14 cellular contexts compared by ENCODE assay signal in the genomic region with DNA sequence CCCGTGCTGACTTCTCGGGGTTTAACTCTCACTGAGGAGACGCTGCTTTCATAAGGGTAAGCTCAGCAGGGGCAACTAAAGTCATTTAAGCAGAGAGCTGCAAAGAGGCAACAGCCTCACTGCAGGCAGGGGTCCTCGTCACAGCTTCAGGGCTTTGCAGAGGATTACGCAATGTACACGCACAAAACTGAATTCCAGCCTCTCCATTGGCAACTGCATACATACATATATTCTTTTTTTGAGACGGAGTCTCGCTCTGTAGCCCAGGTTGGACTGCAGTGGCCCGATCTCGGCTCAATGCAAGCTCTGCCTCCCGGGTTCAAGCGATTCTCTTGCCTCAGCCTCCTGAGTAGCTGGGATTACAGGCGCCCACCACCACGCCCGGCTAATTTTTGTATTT. TPM values are rescaled to one million over a fixed set of nuclear protein-coding genes. Genes with fewer than 3 reads are reported as not detected.
DNase-seq lines count a peak whose midpoint lies in the region; ATAC-seq and TF ChIP-seq lines count a peak whose summit lies in the region.
"Had no signal": no experiment of that assay in that cellular context is flagged by ENCODE, and none has a peak within 500 bp of the region (broad histone marks: within the 10 kb centered on the region; RNA-seq: fewer than 3 reads in every experiment).

No MANE protein-coding gene starts in this region.

- H3K9me3 ChIP-seq in BLaER1: no peaks in the 10 kb centered on the region
- H3K9me3 ChIP-seq: gastroesophageal sphincter, upper lobe of left lung had no signal

- no peak overlapping the region for H3K9ac ChIP-seq in BLaER1

- H3F3A ChIP-seq in GM23338 (replicated peaks; ENCODE audit: low read depth): peaks cover 10% of the 10 kb centered on the region; the same call in 1 of the 2 replicates

- ATAC-seq in GM23338: peak; percentile 8; the same call in 2 of the 3 replicates
- ATAC-seq: gastroesophageal sphincter had no signal

- no peaks in the 10 kb centered on the region for H3K27me3 ChIP-seq in BLaER1
- no peaks in the 10 kb centered on the region for H3K27me3 ChIP-seq in GM23338 (ENCODE audit: insufficient read depth)
- H3K27me3 ChIP-seq: gastroesophageal sphincter, upper lobe of left lung had no signal

- no peak overlapping the region for H3K27ac ChIP-seq in BLaER1
- peak overlapping the region; percentile 50; the same call in 1 of the 2 replicates for H3K27ac ChIP-seq in GM23338 (ENCODE audit: low read depth)

- peaks cover 10% of the 10 kb centered on the region for H3K27me3 Mint-ChIP-seq in GM23338 (ENCODE audit: insufficient read depth, low read depth, poor library complexity)
- no peaks in the 10 kb centered on the region for H3K27me3 Mint-ChIP-seq in mesothelial cell of epicardium (ENCODE audit: low read depth)

- intact Hi-C loops in head of caudate nucleus (cut with DNase I): loop anchor here (10.0 kb wide), 1 partner anchor 90 kb away; the partner anchor contains the start of gene PTK6

- H3K4me1 Mint-ChIP-seq in GM23338: peaks cover 23% of the 10 kb centered on the region
- H3K4me1 Mint-ChIP-seq in mesothelial cell of epicardium: peaks cover 13% of the 10 kb centered on the region

- H3K9me3 Mint-ChIP-seq in GM23338: no peaks in the 10 kb centered on the region
- H3K9me3 Mint-ChIP-seq in mesothelial cell of epicardium: no peaks in the 10 kb centered on the region

- 0 out of 4 replicates have a peak, but pooled peaks of 1 of the 2 experiments have one; percentile 6 for TF ChIP-seq CTCF in GM23338 (conservative IDR thresholded peaks at IDR 0.05; ENCODE audit: low read depth in 2 of 2)
- TF ChIP-seq CTCF in foreskin fibroblast (IDR thresholded peaks at IDR 0.05; ENCODE audit: low read depth, low read length): no peak
- TF ChIP-seq CTCF in mesothelial cell of epicardium (IDR thresholded peaks at IDR 0.05; ENCODE audit: unreplicated experiment): no peak

- H3K36me3 ChIP-seq in BLaER1: peaks cover 20% of the 10 kb centered on the region
- H3K36me3 ChIP-seq in GM23338 (ENCODE audit: insufficient read depth): no peaks in the 10 kb centered on the region

- H3K4me3 ChIP-seq in BLaER1 (no peak overlapping the region), GM23338 (no peak overlapping the region), foreskin fibroblast (ENCODE audit: low read depth in 1 of 2, low read length in 2 of 2) (no peak overlapping the region)
- H3K4me3 ChIP-seq: gastroesophageal sphincter, lung, upper lobe of left lung had no signal

- H3K36me3 Mint-ChIP-seq in GM23338 (ENCODE audit: low read depth): peaks cover 3% of the 10 kb centered on the region; the same call in 1 of the 3 replicates
- peaks cover 2% of the 10 kb centered on the region for H3K36me3 Mint-ChIP-seq in mesothelial cell of epicardium

- DNase-seq in GM23338 (ENCODE audit: low spot score) (peak; percentile 53), SK-MEL-5 (ENCODE audit: low read depth, low spot score) (peak; percentile 37), foreskin fibroblast (peak; percentile 34 to 69), anterior cingulate cortex (lab: John Stamatoyannopoulos, UW) (no peak), mesothelial cell of epicardium (ENCODE audit: low spot score in 2 of 2, unreplicated experiment in 2 of 2) (no peak), head of caudate nucleus (no peak), NAMALWA (ENCODE audit: low spot score) (no peak)
- DNase-seq: activated T-cell treated with anti-CD3 and anti-CD28 coated beads, Interleukin-2, amount 50 U/mL, for 48 hours; Karpas-422; NK-92 treated with Interleukin-12 subunit alpha and Interleukin-12 subunit beta, amount 100 ng/mL, for 24 hours; upper lobe of left lung had no signal

- H3K79me2 ChIP-seq in GM23338 (replicated peaks; ENCODE audit: insufficient read depth): peaks cover 60% of the 10 kb centered on the region

- peaks cover 16% of the 10 kb centered on the region for H4K20me1 ChIP-seq in BLaER1
- H4K20me1 ChIP-seq in GM23338 (replicated peaks; ENCODE audit: insufficient read depth): no peaks in the 10 kb centered on the region

- H3K4me1 ChIP-seq in BLaER1 (peaks cover 75% of the 10 kb centered on the region), GM23338 (ENCODE audit: insufficient read depth) (peaks cover 3% of the 10 kb centered on the region; the same call in 1 of the 2 replicates)

- H3K27ac Mint-ChIP-seq in GM23338: 0 out of 2 replicates have a peak overlapping the region, but pooled peaks have one; percentile 47
- no peak overlapping the region for H3K27ac Mint-ChIP-seq in mesothelial cell of epicardium

- no peaks in the 10 kb centered on the region for H3K9me2 ChIP-seq in GM23338 (ENCODE audit: insufficient read depth)

- no peak overlapping the region for H3K4me3 Mint-ChIP-seq in GM23338
- H3K4me3 Mint-ChIP-seq in mesothelial cell of epicardium: no peak overlapping the region

- H2AFZ ChIP-seq in GM23338: no peak overlapping the region

- in situ Hi-C loops in SK-MEL-5 (cut with HindIII; ENCODE audit: low pct_unique_long_range_greater_than_20kb, low sequenced_read_pairs): no loop called here

- H3K4me2 ChIP-seq in BLaER1: peak overlapping the region; percentile 92
- no peak overlapping the region for H3K4me2 ChIP-seq in GM23338

TF ChIP-seq in GM23338, 12 proteins besides CTCF, POLR2A, EP300 and RAD21 (continues in another document):
- TF ChIP-seq EZH2 (IDR thresholded peaks at IDR 0.05; ENCODE audit: low read depth, unreplicated experiment) (no peak), STAT1 (IDR thresholded peaks at IDR 0.05; ENCODE audit: unreplicated experiment) (no peak), CREB1 (CRISPR knock-in tag; IDR thresholded peaks at IDR 0.05; ENCODE audit: low read depth) (no peak), NANOG (IDR thresholded peaks at IDR 0.05; ENCODE audit: borderline replicate concordance) (no peak), REST (IDR thresholded peaks at IDR 0.05; ENCODE audit: unreplicated experiment) (no peak), EZH2phosphoT487 (IDR thresholded peaks at IDR 0.05; ENCODE audit: unreplicated experiment) (no peak)

RNA-seq across cellular contexts. Expression of gene GMEB2, which starts 2.4 kb away (rescaled TPM):
- total RNA-seq in GM23338 (2014; rRNA removed; shearing (Covaris generic)): 19.3 and 20.6 TPM in 2 replicates
- polyA plus RNA-seq in GM23338 (2016; fragmentation: Nextera tagmentation; extraction: Ambion mirVana): 4.4 and 4.9 TPM in 2 replicates
- total RNA-seq in SK-MEL-5 (2014; rRNA removed; shearing (Covaris generic)): 8.5 and 10.5 TPM in 2 replicates
- 14.8 and 22.5 TPM in 2 replicates for polyA plus RNA-seq in SK-MEL-5 (2015; cell fraction: cytosol; rRNA removed)
- 17.0 and 24.3 TPM in 2 replicates for polyA plus RNA-seq in SK-MEL-5 (2015; cell fraction: nucleus; rRNA removed)
- 16.1 to 17.2 TPM (median 17.0 TPM) in 3 replicates for total RNA-seq in mesothelial cell of epicardium

RNA-seq across cellular contexts. Expression of gene STMN3, which starts 28.7 kb away (rescaled TPM):
- 42.7 and 61.3 TPM in 2 replicates for total RNA-seq in GM23338 (2014; rRNA removed; shearing (Covaris generic))
- polyA plus RNA-seq in GM23338 (2016; fragmentation: Nextera tagmentation; extraction: Ambion mirVana): 28.6 and 29.7 TPM in 2 replicates
- total RNA-seq in SK-MEL-5 (2014; rRNA removed; shearing (Covaris generic)): 34.2 TPM in 2 replicates
- 39.0 and 43.4 TPM in 2 replicates for polyA plus RNA-seq in SK-MEL-5 (2015; cell fraction: cytosol; rRNA removed)
- 32.7 and 34.1 TPM in 2 replicates for polyA plus RNA-seq in SK-MEL-5 (2015; cell fraction: nucleus; rRNA removed)
- 29.9 to 34.1 TPM (median 32.1 TPM) in 3 replicates for total RNA-seq in mesothelial cell of epicardium

RNA-seq across cellular contexts. Expression of gene RTEL1, which starts 33.6 kb away (rescaled TPM):
- total RNA-seq in GM23338 (2014; rRNA removed; shearing (Covaris generic)): 26.5 and 34.5 TPM in 2 replicates
- 13.5 and 14.2 TPM in 2 replicates for polyA plus RNA-seq in GM23338 (2016; fragmentation: Nextera tagmentation; extraction: Ambion mirVana)
- total RNA-seq in SK-MEL-5 (2014; rRNA removed; shearing (Covaris generic)): 8.4 and 12.5 TPM in 2 replicates
- 15.2 and 16.2 TPM in 2 replicates for polyA plus RNA-seq in SK-MEL-5 (2015; cell fraction: cytosol; rRNA removed)
- 62.5 and 121 TPM in 2 replicates for polyA plus RNA-seq in SK-MEL-5 (2015; cell fraction: nucleus; rRNA removed)
- total RNA-seq in mesothelial cell of epicardium: 38.7 to 45.2 TPM (median 42.2 TPM) in 3 replicates

RNA-seq across cellular contexts. Expression of gene HELZ2, which starts 50.4 kb away (rescaled TPM):
- total RNA-seq in GM23338 (2014; rRNA removed; shearing (Covaris generic)): 39.6 and 48.9 TPM in 2 replicates
- 4.6 and 5.2 TPM in 2 replicates for polyA plus RNA-seq in GM23338 (2016; fragmentation: Nextera tagmentation; extraction: Ambion mirVana)
- 20.7 and 21.7 TPM in 2 replicates for total RNA-seq in SK-MEL-5 (2014; rRNA removed; shearing (Covaris generic))
- polyA plus RNA-seq in SK-MEL-5 (2015; cell fraction: cytosol; rRNA removed): 20.0 and 28.0 TPM in 2 replicates
- 48.4 and 49.2 TPM in 2 replicates for polyA plus RNA-seq in SK-MEL-5 (2015; cell fraction: nucleus; rRNA removed)
- total RNA-seq in mesothelial cell of epicardium: 35.1 to 44.4 TPM (median 40.0 TPM) in 3 replicates

Comparison
In these comparisons a context has a peak if more than half of its experiments do, and no peak if none do; other contexts are left out.
1. DNase-seq: peak in GM23338 (single experiment), SK-MEL-5 (single experiment) and foreskin fibroblast (2 of 2); none in anterior cingulate cortex (0 of 58), mesothelial cell of epicardium (0 of 2), head of caudate nucleus (0 of 42) and NAMALWA (single experiment).